6 cellular contexts compared by ENCODE assay signal in the genomic region with DNA sequence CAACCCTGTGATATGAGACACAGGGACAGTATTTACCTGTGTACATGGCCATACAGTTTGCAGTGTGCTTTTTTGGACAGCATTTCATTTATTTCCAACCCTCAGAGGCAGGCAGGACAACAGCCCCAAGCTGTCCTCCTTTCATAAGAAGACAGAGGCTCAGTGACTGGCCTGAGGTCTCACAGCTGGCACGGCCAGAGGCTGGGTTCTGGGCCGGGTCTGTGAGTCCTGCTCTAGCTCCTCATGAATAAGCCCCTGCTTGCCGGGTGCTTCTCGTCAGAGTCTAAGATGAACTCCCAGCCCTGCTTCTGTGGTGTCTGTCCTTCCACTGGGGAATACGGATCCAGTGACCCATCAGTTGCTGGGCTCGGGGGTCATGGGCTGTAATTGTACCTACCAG. TPM values are rescaled to one million over a fixed set of nuclear protein-coding genes. Genes with fewer than 3 reads are reported as not detected.
"Had no signal": no experiment of that assay in that cellular context is flagged by ENCODE, and none has a peak within 500 bp of the region (broad histone marks: within the 10 kb centered on the region; RNA-seq: fewer than 3 reads in every experiment).

No MANE protein-coding gene starts in this region.

RNA-seq across cellular contexts. Expression of a gene that starts 2.5 kb away (rescaled TPM):
- total RNA-seq: activated B cell treated with CpG ODN at 0.5 μM for 24 hours; activated CD4-positive, alpha-beta memory T cell treated with anti-CD3 and anti-CD28 coated beads, Interleukin-2, amount 10 ng/mL, durations not matched to agents 7 days and 5 days; activated CD4-positive, alpha-beta T cell treated with anti-CD3 and anti-CD28 coated beads, Interleukin-2, amount 10 ng/mL, durations not matched to agents 7 days and 5 days; T-helper 17 cell; WTC11 had no signal

RNA-seq across cellular contexts. Expression of a gene that starts 21.5 kb away (rescaled TPM):
- total RNA-seq: activated CD8-positive, alpha-beta memory T cell treated with anti-CD3 and anti-CD28 coated beads, Interleukin-2, amount 10 ng/mL, durations not matched to agents 7 days and 5 days had no signal
